Comparison of ENCODE assay signal across 17 cellular contexts in genomic region chr10:79224992-79225391, GRCh38.
"Had no signal": no experiment of that assay in that cellular context is flagged by ENCODE, and none has a peak within 500 bp of the region (broad histone marks: within the 10 kb centered on the region; RNA-seq: fewer than 3 reads in every experiment).

No MANE protein-coding gene starts in this region.

- DNase-seq: activated CD4-positive, alpha-beta T cell treated with anti-CD3 and anti-CD28 coated beads for 48 hours; activated naive CD4-positive, alpha-beta T cell treated with Interleukin-2 at 50 U/mL for 16 hours; activated naive CD8-positive, alpha-beta T cell treated with anti-CD3 and anti-CD28 coated beads, Interleukin-2, amount 50 U/mL, for 24 hours; central memory CD4-positive, alpha-beta T cell; cortex of kidney; effector memory CD4-positive, alpha-beta T cell; erythroblast; glutamatergic neuron; posterior cingulate gyrus; SHP77; stimulated activated CD4-positive, alpha-beta T cell treated with anti-CD3 and anti-CD28 coated beads, Interleukin-12 subunit alpha, Interleukin-12 subunit beta, amount 100 ng/mL, for 4 hours; T-helper 17 cell had no signal

- H3K27me3 ChIP-seq: neutrophil, thyroid gland had no signal

- H3K4me1 Mint-ChIP-seq: activated naive CD8-positive, alpha-beta T cell treated with anti-CD3 and anti-CD28 coated beads, Interleukin-2, amount 50 U/mL, for 24 hours had no signal

- H3K4me3 ChIP-seq: thyroid gland had no signal

- H3K27ac Mint-ChIP-seq: activated naive CD8-positive, alpha-beta T cell treated with anti-CD3 and anti-CD28 coated beads, Interleukin-2, amount 50 U/mL, for 24 hours; stimulated activated naive CD8-positive, alpha-beta T cell treated with anti-CD3 and anti-CD28 coated beads, Interleukin-15, Interleukin-2, amounts not matched to agents 100 ng/mL and 50 ng/mL, for 24 hours; WTC11 had no signal

- H3K9me3 ChIP-seq: neutrophil, thyroid gland had no signal

- H3K4me3 Mint-ChIP-seq: activated naive CD8-positive, alpha-beta T cell treated with anti-CD3 and anti-CD28 coated beads, Interleukin-2, amount 50 U/mL, for 24 hours; stimulated activated naive CD8-positive, alpha-beta T cell treated with anti-CD3 and anti-CD28 coated beads, Interleukin-15, Interleukin-2, amounts not matched to agents 100 ng/mL and 50 ng/mL, for 24 hours; T-helper 17 cell; WTC11 had no signal

- H3K36me3 ChIP-seq: neutrophil had no signal

- H3K27me3 Mint-ChIP-seq: activated naive CD8-positive, alpha-beta T cell treated with anti-CD3 and anti-CD28 coated beads, Interleukin-2, amount 50 U/mL, for 24 hours; stimulated activated naive CD8-positive, alpha-beta T cell treated with anti-CD3 and anti-CD28 coated beads, Interleukin-15, Interleukin-2, amounts not matched to agents 100 ng/mL and 50 ng/mL, for 24 hours; T-helper 17 cell had no signal

- ATAC-seq: activated naive CD8-positive, alpha-beta T cell treated with anti-CD3 and anti-CD28 coated beads, Interleukin-2, amount 50 U/mL, for 24 hours; sciatic nerve; T-helper 17 cell; WTC11 had no signal

- H3K9me3 Mint-ChIP-seq: activated naive CD8-positive, alpha-beta T cell treated with anti-CD3 and anti-CD28 coated beads, Interleukin-2, amount 50 U/mL, for 24 hours; stimulated activated naive CD8-positive, alpha-beta T cell treated with anti-CD3 and anti-CD28 coated beads, Interleukin-15, Interleukin-2, amounts not matched to agents 100 ng/mL and 50 ng/mL, for 24 hours; WTC11 had no signal

- H3K27ac ChIP-seq: neutrophil had no signal

- H3K36me3 Mint-ChIP-seq: WTC11 had no signal
